Comparison of ENCODE assay signal across 1 cellular context in the genomic region with DNA sequence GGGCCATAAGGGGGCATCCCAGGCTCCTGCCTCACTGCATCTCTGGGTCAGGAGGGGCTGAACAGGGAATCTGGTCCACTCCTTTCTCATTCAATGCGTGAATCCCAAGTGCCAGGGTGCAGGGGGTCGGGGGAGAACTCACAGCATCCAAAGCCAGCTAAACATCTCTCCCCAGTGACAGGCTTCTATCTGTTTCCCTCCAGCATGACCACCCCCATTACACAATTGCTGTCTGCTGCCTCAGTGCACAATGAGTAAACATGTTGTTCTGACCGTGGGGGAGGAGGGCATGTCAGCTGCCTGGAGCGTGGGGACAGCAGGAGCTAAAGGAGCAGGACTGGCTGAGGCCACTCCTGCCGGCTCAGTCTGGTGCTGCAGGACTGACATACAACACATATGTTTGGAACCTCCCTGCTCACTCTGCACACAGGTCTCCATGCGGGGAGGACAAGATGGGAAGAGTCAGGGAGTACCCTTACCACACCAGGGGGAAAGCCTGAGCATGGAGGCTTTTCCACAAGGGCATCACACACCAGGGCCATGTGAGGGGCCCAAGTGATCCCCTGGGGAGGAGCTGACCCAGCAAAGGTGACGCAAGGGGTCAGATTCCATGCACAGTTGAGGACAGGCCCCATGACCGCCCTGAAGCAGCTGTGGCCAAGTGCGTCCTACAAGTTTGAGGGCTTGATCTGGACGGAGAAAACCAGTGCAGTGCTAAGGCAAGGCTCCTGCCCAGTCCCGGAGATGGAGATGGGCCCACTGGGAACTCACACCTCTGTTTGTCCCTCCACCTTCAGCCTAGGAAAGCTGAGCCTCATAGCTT.
TF ChIP-seq lines count a peak whose summit lies in the region.

No MANE protein-coding gene starts in this region.

TF ChIP-seq in HepG2, 621 proteins besides CTCF, POLR2A, EP300 and RAD21 (continued from another document and continues in another):
- TF ChIP-seq, protein P1, sequence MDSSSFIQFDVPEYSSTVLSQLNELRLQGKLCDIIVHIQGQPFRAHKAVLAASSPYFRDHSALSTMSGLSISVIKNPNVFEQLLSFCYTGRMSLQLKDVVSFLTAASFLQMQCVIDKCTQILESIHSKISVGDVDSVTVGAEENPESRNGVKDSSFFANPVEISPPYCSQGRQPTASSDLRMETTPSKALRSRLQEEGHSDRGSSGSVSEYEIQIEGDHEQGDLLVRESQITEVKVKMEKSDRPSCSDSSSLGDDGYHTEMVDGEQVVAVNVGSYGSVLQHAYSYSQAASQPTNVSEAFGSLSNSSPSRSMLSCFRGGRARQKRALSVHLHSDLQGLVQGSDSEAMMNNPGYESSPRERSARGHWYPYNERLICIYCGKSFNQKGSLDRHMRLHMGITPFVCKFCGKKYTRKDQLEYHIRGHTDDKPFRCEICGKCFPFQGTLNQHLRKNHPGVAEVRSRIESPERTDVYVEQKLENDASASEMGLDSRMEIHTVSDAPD (CRISPR knock-in tag; IDR thresholded peaks at IDR 0.05) = peak; percentile 65; the same call in 1 of the 2 replicates
- TF ChIP-seq RAD51 (IDR thresholded peaks at IDR 0.05; ENCODE audit: borderline replicate concordance) (no peak), TAF15 (IDR thresholded peaks at IDR 0.05; ENCODE audit: low read depth, low read length, poor library complexity, severe bottlenecking) (no peak), RCOR2 (CRISPR knock-in tag; IDR thresholded peaks at IDR 0.05) (no peak), ZNF350 (CRISPR knock-in tag; IDR thresholded peaks at IDR 0.05; ENCODE audit: borderline replicate concordance, low read depth) (peak; percentile 81; the same call in 1 of the 2 replicates)
- TF ChIP-seq, protein P2, sequence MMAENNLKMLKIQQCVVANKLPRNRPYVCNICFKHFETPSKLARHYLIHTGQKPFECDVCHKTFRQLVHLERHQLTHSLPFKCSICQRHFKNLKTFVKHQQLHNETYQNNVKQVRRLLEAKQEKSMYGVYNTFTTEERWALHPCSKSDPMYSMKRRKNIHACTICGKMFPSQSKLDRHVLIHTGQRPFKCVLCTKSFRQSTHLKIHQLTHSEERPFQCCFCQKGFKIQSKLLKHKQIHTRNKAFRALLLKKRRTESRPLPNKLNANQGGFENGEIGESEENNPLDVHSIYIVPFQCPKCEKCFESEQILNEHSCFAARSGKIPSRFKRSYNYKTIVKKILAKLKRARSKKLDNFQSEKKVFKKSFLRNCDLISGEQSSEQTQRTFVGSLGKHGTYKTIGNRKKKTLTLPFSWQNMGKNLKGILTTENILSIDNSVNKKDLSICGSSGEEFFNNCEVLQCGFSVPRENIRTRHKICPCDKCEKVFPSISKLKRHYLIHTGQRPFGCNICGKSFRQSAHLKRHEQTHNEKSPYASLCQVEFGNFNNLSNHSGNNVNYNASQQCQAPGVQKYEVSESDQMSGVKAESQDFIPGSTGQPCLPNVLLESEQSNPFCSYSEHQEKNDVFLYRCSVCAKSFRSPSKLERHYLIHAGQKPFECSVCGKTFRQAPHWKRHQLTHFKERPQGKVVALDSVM (CRISPR knock-in tag; IDR thresholded peaks at IDR 0.05) = 0 out of 2 replicates have a peak, but pooled peaks have one; percentile 46
- TF ChIP-seq, protein P3, sequence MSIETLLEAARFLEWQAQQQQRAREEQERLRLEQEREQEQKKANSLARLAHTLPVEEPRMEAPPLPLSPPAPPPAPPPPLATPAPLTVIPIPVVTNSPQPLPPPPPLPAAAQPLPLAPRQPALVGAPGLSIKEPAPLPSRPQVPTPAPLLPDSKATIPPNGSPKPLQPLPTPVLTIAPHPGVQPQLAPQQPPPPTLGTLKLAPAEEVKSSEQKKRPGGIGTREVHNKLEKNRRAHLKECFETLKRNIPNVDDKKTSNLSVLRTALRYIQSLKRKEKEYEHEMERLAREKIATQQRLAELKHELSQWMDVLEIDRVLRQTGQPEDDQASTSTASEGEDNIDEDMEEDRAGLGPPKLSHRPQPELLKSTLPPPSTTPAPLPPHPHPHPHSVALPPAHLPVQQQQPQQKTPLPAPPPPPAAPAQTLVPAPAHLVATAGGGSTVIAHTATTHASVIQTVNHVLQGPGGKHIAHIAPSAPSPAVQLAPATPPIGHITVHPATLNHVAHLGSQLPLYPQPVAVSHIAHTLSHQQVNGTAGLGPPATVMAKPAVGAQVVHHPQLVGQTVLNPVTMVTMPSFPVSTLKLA (IDR thresholded peaks at IDR 0.05) = no peak
- TF ChIP-seq, protein P4, sequence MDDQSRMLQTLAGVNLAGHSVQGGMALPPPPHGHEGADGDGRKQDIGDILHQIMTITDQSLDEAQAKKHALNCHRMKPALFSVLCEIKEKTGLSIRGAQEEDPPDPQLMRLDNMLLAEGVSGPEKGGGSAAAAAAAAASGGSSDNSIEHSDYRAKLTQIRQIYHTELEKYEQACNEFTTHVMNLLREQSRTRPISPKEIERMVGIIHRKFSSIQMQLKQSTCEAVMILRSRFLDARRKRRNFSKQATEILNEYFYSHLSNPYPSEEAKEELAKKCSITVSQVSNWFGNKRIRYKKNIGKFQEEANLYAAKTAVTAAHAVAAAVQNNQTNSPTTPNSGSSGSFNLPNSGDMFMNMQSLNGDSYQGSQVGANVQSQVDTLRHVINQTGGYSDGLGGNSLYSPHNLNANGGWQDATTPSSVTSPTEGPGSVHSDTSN (CRISPR knock-in tag; IDR thresholded peaks at IDR 0.05; ENCODE audit: borderline replicate concordance) = no peak
- TF ChIP-seq, protein P5, sequence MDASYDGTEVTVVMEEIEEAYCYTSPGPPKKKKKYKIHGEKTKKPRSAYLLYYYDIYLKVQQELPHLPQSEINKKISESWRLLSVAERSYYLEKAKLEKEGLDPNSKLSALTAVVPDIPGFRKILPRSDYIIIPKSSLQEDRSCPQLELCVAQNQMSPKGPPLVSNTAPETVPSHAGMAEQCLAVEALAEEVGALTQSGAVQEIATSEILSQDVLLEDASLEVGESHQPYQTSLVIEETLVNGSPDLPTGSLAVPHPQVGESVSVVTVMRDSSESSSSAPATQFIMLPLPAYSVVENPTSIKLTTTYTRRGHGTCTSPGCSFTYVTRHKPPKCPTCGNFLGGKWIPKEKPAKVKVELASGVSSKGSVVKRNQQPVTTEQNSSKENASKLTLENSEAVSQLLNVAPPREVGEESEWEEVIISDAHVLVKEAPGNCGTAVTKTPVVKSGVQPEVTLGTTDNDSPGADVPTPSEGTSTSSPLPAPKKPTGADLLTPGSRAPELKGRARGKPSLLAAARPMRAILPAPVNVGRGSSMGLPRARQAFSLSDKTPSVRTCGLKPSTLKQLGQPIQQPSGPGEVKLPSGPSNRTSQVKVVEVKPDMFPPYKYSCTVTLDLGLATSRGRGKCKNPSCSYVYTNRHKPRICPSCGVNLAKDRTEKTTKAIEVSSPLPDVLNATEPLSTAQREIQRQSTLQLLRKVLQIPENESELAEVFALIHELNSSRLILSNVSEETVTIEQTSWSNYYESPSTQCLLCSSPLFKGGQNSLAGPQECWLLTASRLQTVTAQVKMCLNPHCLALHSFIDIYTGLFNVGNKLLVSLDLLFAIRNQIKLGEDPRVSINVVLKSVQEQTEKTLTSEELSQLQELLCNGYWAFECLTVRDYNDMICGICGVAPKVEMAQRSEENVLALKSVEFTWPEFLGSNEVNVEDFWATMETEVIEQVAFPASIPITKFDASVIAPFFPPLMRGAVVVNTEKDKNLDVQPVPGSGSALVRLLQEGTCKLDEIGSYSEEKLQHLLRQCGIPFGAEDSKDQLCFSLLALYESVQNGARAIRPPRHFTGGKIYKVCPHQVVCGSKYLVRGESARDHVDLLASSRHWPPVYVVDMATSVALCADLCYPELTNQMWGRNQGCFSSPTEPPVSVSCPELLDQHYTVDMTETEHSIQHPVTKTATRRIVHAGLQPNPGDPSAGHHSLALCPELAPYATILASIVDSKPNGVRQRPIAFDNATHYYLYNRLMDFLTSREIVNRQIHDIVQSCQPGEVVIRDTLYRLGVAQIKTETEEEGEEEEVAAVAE (CRISPR knock-in tag; IDR thresholded peaks at IDR 0.05; ENCODE audit: borderline replicate concordance) = 0 out of 2 replicates have a peak, but pooled peaks have one; percentile 45
- TF ChIP-seq, protein P6, sequence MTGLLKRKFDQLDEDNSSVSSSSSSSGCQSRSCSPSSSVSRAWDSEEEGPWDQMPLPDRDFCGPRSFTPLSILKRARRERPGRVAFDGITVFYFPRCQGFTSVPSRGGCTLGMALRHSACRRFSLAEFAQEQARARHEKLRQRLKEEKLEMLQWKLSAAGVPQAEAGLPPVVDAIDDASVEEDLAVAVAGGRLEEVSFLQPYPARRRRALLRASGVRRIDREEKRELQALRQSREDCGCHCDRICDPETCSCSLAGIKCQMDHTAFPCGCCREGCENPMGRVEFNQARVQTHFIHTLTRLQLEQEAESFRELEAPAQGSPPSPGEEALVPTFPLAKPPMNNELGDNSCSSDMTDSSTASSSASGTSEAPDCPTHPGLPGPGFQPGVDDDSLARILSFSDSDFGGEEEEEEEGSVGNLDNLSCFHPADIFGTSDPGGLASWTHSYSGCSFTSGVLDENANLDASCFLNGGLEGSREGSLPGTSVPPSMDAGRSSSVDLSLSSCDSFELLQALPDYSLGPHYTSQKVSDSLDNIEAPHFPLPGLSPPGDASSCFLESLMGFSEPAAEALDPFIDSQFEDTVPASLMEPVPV (CRISPR knock-in tag; IDR thresholded peaks at IDR 0.05) = peak; percentile 66
- TF ChIP-seq, protein P7, sequence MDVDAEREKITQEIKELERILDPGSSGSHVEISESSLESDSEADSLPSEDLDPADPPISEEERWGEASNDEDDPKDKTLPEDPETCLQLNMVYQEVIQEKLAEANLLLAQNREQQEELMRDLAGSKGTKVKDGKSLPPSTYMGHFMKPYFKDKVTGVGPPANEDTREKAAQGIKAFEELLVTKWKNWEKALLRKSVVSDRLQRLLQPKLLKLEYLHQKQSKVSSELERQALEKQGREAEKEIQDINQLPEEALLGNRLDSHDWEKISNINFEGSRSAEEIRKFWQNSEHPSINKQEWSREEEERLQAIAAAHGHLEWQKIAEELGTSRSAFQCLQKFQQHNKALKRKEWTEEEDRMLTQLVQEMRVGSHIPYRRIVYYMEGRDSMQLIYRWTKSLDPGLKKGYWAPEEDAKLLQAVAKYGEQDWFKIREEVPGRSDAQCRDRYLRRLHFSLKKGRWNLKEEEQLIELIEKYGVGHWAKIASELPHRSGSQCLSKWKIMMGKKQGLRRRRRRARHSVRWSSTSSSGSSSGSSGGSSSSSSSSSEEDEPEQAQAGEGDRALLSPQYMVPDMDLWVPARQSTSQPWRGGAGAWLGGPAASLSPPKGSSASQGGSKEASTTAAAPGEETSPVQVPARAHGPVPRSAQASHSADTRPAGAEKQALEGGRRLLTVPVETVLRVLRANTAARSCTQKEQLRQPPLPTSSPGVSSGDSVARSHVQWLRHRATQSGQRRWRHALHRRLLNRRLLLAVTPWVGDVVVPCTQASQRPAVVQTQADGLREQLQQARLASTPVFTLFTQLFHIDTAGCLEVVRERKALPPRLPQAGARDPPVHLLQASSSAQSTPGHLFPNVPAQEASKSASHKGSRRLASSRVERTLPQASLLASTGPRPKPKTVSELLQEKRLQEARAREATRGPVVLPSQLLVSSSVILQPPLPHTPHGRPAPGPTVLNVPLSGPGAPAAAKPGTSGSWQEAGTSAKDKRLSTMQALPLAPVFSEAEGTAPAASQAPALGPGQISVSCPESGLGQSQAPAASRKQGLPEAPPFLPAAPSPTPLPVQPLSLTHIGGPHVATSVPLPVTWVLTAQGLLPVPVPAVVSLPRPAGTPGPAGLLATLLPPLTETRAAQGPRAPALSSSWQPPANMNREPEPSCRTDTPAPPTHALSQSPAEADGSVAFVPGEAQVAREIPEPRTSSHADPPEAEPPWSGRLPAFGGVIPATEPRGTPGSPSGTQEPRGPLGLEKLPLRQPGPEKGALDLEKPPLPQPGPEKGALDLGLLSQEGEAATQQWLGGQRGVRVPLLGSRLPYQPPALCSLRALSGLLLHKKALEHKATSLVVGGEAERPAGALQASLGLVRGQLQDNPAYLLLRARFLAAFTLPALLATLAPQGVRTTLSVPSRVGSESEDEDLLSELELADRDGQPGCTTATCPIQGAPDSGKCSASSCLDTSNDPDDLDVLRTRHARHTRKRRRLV (CRISPR knock-in tag; IDR thresholded peaks at IDR 0.05) = no peak
- TF ChIP-seq, protein P8, sequence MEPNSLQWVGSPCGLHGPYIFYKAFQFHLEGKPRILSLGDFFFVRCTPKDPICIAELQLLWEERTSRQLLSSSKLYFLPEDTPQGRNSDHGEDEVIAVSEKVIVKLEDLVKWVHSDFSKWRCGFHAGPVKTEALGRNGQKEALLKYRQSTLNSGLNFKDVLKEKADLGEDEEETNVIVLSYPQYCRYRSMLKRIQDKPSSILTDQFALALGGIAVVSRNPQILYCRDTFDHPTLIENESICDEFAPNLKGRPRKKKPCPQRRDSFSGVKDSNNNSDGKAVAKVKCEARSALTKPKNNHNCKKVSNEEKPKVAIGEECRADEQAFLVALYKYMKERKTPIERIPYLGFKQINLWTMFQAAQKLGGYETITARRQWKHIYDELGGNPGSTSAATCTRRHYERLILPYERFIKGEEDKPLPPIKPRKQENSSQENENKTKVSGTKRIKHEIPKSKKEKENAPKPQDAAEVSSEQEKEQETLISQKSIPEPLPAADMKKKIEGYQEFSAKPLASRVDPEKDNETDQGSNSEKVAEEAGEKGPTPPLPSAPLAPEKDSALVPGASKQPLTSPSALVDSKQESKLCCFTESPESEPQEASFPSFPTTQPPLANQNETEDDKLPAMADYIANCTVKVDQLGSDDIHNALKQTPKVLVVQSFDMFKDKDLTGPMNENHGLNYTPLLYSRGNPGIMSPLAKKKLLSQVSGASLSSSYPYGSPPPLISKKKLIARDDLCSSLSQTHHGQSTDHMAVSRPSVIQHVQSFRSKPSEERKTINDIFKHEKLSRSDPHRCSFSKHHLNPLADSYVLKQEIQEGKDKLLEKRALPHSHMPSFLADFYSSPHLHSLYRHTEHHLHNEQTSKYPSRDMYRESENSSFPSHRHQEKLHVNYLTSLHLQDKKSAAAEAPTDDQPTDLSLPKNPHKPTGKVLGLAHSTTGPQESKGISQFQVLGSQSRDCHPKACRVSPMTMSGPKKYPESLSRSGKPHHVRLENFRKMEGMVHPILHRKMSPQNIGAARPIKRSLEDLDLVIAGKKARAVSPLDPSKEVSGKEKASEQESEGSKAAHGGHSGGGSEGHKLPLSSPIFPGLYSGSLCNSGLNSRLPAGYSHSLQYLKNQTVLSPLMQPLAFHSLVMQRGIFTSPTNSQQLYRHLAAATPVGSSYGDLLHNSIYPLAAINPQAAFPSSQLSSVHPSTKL (CRISPR knock-in tag; IDR thresholded peaks at IDR 0.05) = peak; percentile 59; the same call in 1 of the 2 replicates
- TF ChIP-seq, protein P9, sequence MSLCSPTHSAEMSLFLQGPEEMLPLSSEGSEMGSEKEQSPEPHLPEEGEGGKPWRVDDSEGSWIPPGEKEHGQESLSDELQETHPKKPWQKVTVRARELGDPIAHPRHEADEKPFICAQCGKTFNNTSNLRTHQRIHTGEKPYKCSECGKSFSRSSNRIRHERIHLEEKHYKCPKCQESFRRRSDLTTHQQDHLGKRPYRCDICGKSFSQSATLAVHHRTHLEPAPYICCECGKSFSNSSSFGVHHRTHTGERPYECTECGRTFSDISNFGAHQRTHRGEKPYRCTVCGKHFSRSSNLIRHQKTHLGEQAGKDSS (CRISPR knock-in tag; IDR thresholded peaks at IDR 0.05; ENCODE audit: borderline replicate concordance, low read depth) = no peak
- TF ChIP-seq, protein P10, sequence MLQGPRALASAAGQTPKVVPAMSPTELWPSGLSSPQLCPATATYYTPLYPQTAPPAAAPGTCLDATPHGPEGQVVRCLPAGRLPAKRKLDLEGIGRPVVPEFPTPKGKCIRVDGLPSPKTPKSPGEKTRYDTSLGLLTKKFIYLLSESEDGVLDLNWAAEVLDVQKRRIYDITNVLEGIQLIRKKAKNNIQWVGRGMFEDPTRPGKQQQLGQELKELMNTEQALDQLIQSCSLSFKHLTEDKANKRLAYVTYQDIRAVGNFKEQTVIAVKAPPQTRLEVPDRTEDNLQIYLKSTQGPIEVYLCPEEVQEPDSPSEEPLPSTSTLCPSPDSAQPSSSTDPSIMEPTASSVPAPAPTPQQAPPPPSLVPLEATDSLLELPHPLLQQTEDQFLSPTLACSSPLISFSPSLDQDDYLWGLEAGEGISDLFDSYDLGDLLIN (CRISPR knock-in tag; IDR thresholded peaks at IDR 0.05; ENCODE audit: borderline replicate concordance) = no peak
